In the genomic region with DNA sequence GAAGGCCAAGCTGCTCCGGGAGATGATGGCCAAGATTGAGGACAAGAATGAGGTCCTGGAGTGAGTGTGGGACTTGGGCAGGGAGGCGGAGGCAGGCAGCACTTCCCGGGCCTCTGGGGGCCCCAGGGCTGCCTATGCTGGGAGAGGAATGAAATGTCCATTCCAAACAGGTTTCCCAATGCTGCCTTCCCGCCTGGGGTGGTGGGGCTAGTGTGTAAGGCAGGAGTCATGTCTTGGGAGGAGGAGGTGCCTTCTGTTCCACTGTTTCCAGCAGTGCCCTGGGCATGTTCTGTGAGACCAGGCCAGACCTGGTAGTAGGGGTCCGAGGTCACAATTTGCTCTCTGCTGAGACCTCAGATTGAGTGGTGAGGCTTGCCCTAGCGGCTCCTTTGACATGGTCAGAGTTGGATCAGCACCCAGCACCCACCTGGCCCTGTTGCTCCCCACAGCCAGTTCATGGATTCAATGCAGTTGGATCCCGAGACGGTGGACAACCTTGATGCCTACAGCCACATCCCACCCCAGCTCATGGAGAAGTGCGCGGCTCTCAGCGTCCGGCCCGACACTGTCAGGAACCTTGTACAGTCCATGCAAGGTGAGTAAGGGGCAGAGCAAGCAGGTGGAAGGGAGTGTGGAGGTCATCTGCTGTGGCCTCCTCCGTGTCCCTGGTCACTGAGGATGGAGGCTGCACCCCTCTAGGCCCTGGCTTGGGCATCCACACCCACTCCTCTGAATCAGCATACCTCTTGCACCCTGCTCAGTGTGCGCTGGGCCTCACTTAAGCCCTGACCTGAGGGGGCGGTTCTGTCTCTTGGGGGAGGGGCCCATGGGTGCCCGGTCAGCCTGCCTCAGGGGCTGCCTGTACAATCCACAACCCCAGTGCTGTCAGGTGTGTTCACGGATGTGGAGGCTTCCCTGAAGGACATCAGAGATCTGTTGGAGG, we compare ENCODE assay signal across 8 cellular contexts.
"Had no signal": no experiment of that assay in that cellular context is flagged by ENCODE, and none has a peak within 500 bp of the region (broad histone marks: within the 10 kb centered on the region; RNA-seq: fewer than 3 reads in every experiment).

No MANE protein-coding gene starts in this region.

- H3K27ac Mint-ChIP-seq: activated naive CD8-positive, alpha-beta T cell treated with anti-CD3 and anti-CD28 coated beads, Interleukin-2, amount 10 ng/mL, durations not matched to agents 7 days and 5 days; natural killer cell treated with Interleukin-12 subunit alpha and Interleukin-12 subunit beta and Interleukin-15 and Interleukin-18, amount 100 ng/mL, for 72 hours had no signal

- H3K9me3 Mint-ChIP-seq: activated naive CD8-positive, alpha-beta T cell treated with anti-CD3 and anti-CD28 coated beads, Interleukin-2, amount 10 ng/mL, durations not matched to agents 7 days and 5 days; natural killer cell treated with Interleukin-12 subunit alpha and Interleukin-12 subunit beta and Interleukin-15 and Interleukin-18, amount 100 ng/mL, for 72 hours had no signal

- H3K27me3 Mint-ChIP-seq: activated naive CD8-positive, alpha-beta T cell treated with anti-CD3 and anti-CD28 coated beads, Interleukin-2, amount 10 ng/mL, durations not matched to agents 7 days and 5 days; natural killer cell treated with Interleukin-12 subunit alpha and Interleukin-12 subunit beta and Interleukin-15 and Interleukin-18, amount 100 ng/mL, for 72 hours had no signal

- DNase-seq: activated naive CD8-positive, alpha-beta T cell treated with anti-CD3 and anti-CD28 coated beads, Interleukin-2, amount 10 ng/mL, durations not matched to agents 7 days and 5 days; colonic mucosa; gastrocnemius medialis; heart right ventricle; left ventricle myocardium superior; mesenchymal stem cell; stimulated activated CD4-positive, alpha-beta T cell treated with anti-CD3 and anti-CD28 coated beads, Interleukin-2, amount 100 ng/mL, for 48 hours had no signal

- ATAC-seq: gastrocnemius medialis; heart right ventricle; left ventricle myocardium superior; natural killer cell treated with Interleukin-12 subunit alpha and Interleukin-12 subunit beta and Interleukin-15 and Interleukin-18, amount 100 ng/mL, for 72 hours had no signal

- H3K4me3 Mint-ChIP-seq: activated naive CD8-positive, alpha-beta T cell treated with anti-CD3 and anti-CD28 coated beads, Interleukin-2, amount 10 ng/mL, durations not matched to agents 7 days and 5 days; natural killer cell treated with Interleukin-12 subunit alpha and Interleukin-12 subunit beta and Interleukin-15 and Interleukin-18, amount 100 ng/mL, for 72 hours had no signal
